In genomic region chr12:39619660-39620433, GRCh38 we compare ENCODE assay signal across 8 cellular contexts. TPM values are rescaled to one million over a fixed set of nuclear protein-coding genes. Genes with fewer than 3 reads are reported as not detected.
DNase-seq lines count a peak whose midpoint lies in the region; ATAC-seq lines count a peak whose summit lies in the region.

Gene ABCD2 (minus strand): TSS chr12:39619803. CDS start chr12:39619615, 188 bp downstream.

- no peaks in the 10 kb centered on the region for H3K27me3 ChIP-seq in ACC112 (ENCODE audit: insufficient read depth, low read length)

- H3K36me3 ChIP-seq in ACC112 (ENCODE audit: insufficient read depth, low read length), result no peaks in the 10 kb centered on the region

- peak within 1 kb of the TSS; percentile 76 for H3K4me3 ChIP-seq in ACC112 (ENCODE audit: low read depth, low read length)

- ATAC-seq in GM18861 (IDR thresholded peaks at IDR 0.05; ENCODE audit: unreplicated experiment) (peak; percentile 81), HG03066 (IDR thresholded peaks at IDR 0.05; ENCODE audit: low read depth, unreplicated experiment) (peak; percentile 67)

- no peaks in the 10 kb centered on the region for H3K79me2 ChIP-seq in ACC112 (ENCODE audit: control insufficient read depth, insufficient read depth, low read length, unreplicated experiment)

- DNase-seq in NCI-H345 (lab: John Stamatoyannopoulos, UW) (peak; percentile 90), cerebellum (ENCODE audit: low spot score) (peak; percentile 84), kidney glomerular epithelial cell (lab: John Stamatoyannopoulos, UW) (peak; percentile 71)
- DNase-seq in activated CD4-positive, CD25-positive, alpha-beta regulatory T cell treated with anti-CD3 and anti-CD28 coated beads, Interleukin-2, amount 50 U/mL, for 16 hours (ENCODE audit: low read depth, low spot score), result peak; percentile 62
- peak; percentile 24 to 39 for DNase-seq in stimulated activated CD4-positive, alpha-beta T cell treated with anti-CD3 and anti-CD28 coated beads, Interleukin-1b, Interleukin-23, amount 100 ng/mL, for 1 hour (ENCODE audit: low read depth in 2 of 2)

- H3K27ac ChIP-seq in ACC112 (ENCODE audit: low read depth, low read length), result peak within 1 kb of the TSS; percentile 2

- peak within 1 kb of the TSS; percentile 80 for H2AFZ ChIP-seq in ACC112 (ENCODE audit: low read length, unreplicated experiment)

- peaks cover 9% of the 10 kb centered on the region for H3K4me1 ChIP-seq in ACC112 (ENCODE audit: control insufficient read depth, insufficient read depth, low read length, unreplicated experiment)

RNA-seq across cellular contexts. Expression of gene ABCD2, which starts in this region (rescaled TPM):
- total RNA-seq in cerebellum, result 3.5 TPM

Comparison
In these comparisons a context has a peak if more than half of its experiments do, and no peak if none do; other contexts are left out.
1. Peak in every context shown above with its lines: DNase-seq, ATAC-seq, H3K4me3 ChIP-seq and H3K27ac ChIP-seq.
2. DNase-seq: peak in every context shown above with its lines; median percentile 90 in NCI-H345; 84 in cerebellum; 71 in kidney glomerular epithelial cell; 62 in activated CD4-positive, CD25-positive, alpha-beta regulatory T cell treated with anti-CD3 and anti-CD28 coated beads, Interleukin-2, amount 50 U/mL, for 16 hours; 32 in stimulated activated CD4-positive, alpha-beta T cell treated with anti-CD3 and anti-CD28 coated beads, Interleukin-1b, Interleukin-23, amount 100 ng/mL, for 1 hour.